ENCODE assay signal across 8 cellular contexts in genomic region chr10:13099144-13099665, GRCh38. TPM values are rescaled to one million over a fixed set of nuclear protein-coding genes. Genes with fewer than 3 reads are reported as not detected.
DNase-seq lines count a peak whose midpoint lies in the region; ATAC-seq and TF ChIP-seq lines count a peak whose summit lies in the region.

No MANE protein-coding gene starts in this region.

- intact Hi-C loops in posterior cingulate gyrus (cut with DNase I) = no loop called here

- ATAC-seq in GM21723 (IDR thresholded peaks at IDR 0.05; ENCODE audit: unreplicated experiment) = peak; percentile 40

- H3K9me3 ChIP-seq in SJCRH30 (replicated peaks) (no peaks in the 10 kb centered on the region), right atrium auricular region (no peaks in the 10 kb centered on the region)

- DNase-seq in G401 (ENCODE audit: low spot score) = peak; percentile 91
- DNase-seq in Jurkat, Clone E6-1 (ENCODE audit: low read depth, low spot score) = peak; percentile 55
- DNase-seq in SJCRH30 = peak; percentile 40 to 62
- DNase-seq in anterior cingulate cortex (lab: John Stamatoyannopoulos, UW) = peak in 53 of 58 donors; percentile 14 to 83 (median 64)
- DNase-seq in right atrium auricular region (ENCODE audit: low spot score) = no peak
- DNase-seq in posterior cingulate gyrus = peak; percentile 34 to 91 (median 59)
- DNase-seq in mesenteric fat pad (ENCODE audit: low spot score) = no peak

- no peak for TF ChIP-seq CTCF in right atrium auricular region (IDR thresholded peaks at IDR 0.05)

- peak overlapping the region; percentile 65 for H3K4me3 ChIP-seq in Jurkat, Clone E6-1 (ENCODE audit: low read length)
- H3K4me3 ChIP-seq in SJCRH30 (peak overlapping the region; percentile 79), right atrium auricular region (peak overlapping the region; percentile 86 to 99)

- in situ Hi-C loops in G401 (cut with HindIII; ENCODE audit: low sequenced_read_pairs) = no loop called here

- H3K27me3 ChIP-seq in SJCRH30 = no peaks in the 10 kb centered on the region
- no peaks in the 10 kb centered on the region for H3K27me3 ChIP-seq in right atrium auricular region

- H3K4me1 ChIP-seq in SJCRH30 (no peaks in the 10 kb centered on the region), right atrium auricular region (peaks cover 0 to 31% of the 10 kb centered on the region in 2 donors)

- no peaks in the 10 kb centered on the region for H3K36me3 ChIP-seq in SJCRH30
- H3K36me3 ChIP-seq in right atrium auricular region = no peaks in the 10 kb centered on the region

- no peak overlapping the region for H3K27ac ChIP-seq in SJCRH30
- H3K27ac ChIP-seq in right atrium auricular region = peak overlapping the region; percentile 98 to 100

RNA-seq across cellular contexts. Expression of gene OPTN, which starts 0.8 kb away (rescaled TPM):
- total RNA-seq in G401 (2014; rRNA removed; shearing (Covaris generic)) = 20.7 and 27.3 TPM in 2 replicates
- polyA plus RNA-seq in Jurkat, Clone E6-1 (2012; ENCODE audit: insufficient read depth, insufficient read length) = 10.8 TPM
- total RNA-seq in SJCRH30 (2014; rRNA removed; shearing (Covaris generic)) = 3.6 and 4.0 TPM in 2 replicates
- 10 to 100 TPM; 67.9 to 82.7 TPM for total RNA-seq in right atrium auricular region
- total RNA-seq in mesenteric fat pad = 116 TPM

Comparison
In these comparisons a context has a peak if more than half of its experiments do, and no peak if none do; other contexts are left out.
1. DNase-seq: peak in G401 (single experiment), Jurkat, Clone E6-1 (single experiment), SJCRH30 (2 of 2), anterior cingulate cortex (53 of 58) and posterior cingulate gyrus (10 of 10); none in right atrium auricular region (single experiment) and mesenteric fat pad (single experiment).
2. Peak in every context shown above with its lines, with median percentiles within 50 percentile points of each other: H3K4me3 ChIP-seq.